ENCODE assay signal across 24 cellular contexts in the genomic region with DNA sequence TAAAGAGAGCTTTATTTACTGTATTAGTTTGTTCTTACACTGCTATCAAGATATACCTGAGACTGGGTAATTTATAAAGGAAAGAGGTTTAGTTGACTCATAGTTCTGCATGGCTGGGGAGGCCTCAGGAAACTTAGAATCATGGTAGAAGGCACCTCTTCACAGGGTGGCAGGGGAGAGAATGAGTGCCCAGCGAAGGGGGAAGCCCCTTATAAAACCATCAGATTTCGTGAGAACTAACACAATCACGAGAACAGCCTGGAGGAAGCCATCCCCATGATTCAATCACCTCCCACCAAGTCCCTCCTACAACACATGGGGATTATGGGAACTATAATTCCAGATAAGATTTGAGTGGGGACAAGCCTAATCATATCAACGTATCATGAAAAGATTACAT. TPM values are rescaled to one million over a fixed set of nuclear protein-coding genes. Genes with fewer than 3 reads are reported as not detected.
DNase-seq lines count a peak whose midpoint lies in the region; ATAC-seq lines count a peak whose summit lies in the region.
"Had no signal": no experiment of that assay in that cellular context is flagged by ENCODE, and none has a peak within 500 bp of the region (broad histone marks: within the 10 kb centered on the region; RNA-seq: fewer than 3 reads in every experiment).

No MANE protein-coding gene starts in this region.

- H3K27ac ChIP-seq in Karpas-422 (ENCODE audit: low read length), result peak overlapping the region; percentile 16; the same call in 1 of the 2 replicates
- H3K27ac ChIP-seq: epithelial cell of prostate, Peyer's patch, thoracic aorta, uterus, VCaP had no signal

- no peak overlapping the region for H3K27ac Mint-ChIP-seq in activated naive CD4-positive, alpha-beta T cell treated with anti-CD3 and anti-CD28 coated beads for 36 hours
- no peak overlapping the region for H3K27ac Mint-ChIP-seq in activated naive CD4-positive, alpha-beta T cell treated with anti-CD3 and anti-CD28 coated beads, Interleukin-2, amount 10 ng/mL, durations not matched to agents 7 days and 5 days
- peak overlapping the region; percentile 60 to 80 for H3K27ac Mint-ChIP-seq in activated naive CD4-positive, alpha-beta T cell treated with anti-CD3 and anti-CD28 coated beads, Interleukin-2, amount 50 U/mL, for 72 hours
- peak overlapping the region; percentile 61 for H3K27ac Mint-ChIP-seq in stimulated activated effector memory CD8-positive, alpha-beta T cell treated with anti-CD3 and anti-CD28 coated beads, Interleukin-12 subunit alpha, Interleukin-12 subunit beta, amount 100 ng/mL, for 72 hours

- peak; percentile 33 for DNase-seq in activated naive CD4-positive, alpha-beta T cell treated with anti-CD3 and anti-CD28 coated beads for 36 hours
- no peak for DNase-seq in activated naive CD4-positive, alpha-beta T cell treated with anti-CD3 and anti-CD28 coated beads, Interleukin-2, amount 10 ng/mL, durations not matched to agents 7 days and 5 days
- DNase-seq in Karpas-422 (no peak), H7 (no peak), T-helper 2 cell (no peak)
- no peak for DNase-seq in activated naive CD4-positive, alpha-beta T cell treated with anti-CD3 and anti-CD28 coated beads, Interleukin-2, amount 50 U/mL, for 72 hours (ENCODE audit: low spot score in 2 of 2)
- peak in 1 of 2 donors; percentile 36 for DNase-seq in stimulated activated effector memory CD8-positive, alpha-beta T cell treated with anti-CD3 and anti-CD28 coated beads, Interleukin-12 subunit alpha, Interleukin-12 subunit beta, amount 100 ng/mL, for 72 hours (ENCODE audit: low spot score in 2 of 2)
- DNase-seq: amygdala, glutamatergic neuron, islet precursor cell, KBM-7, left ventricle myocardium superior, MM.1S, naive B cell, NCI-H2081, NCI-H345, NCI-H748 treated with DMSO at 0.1 percent for 48 hours, Peyer's patch, SHP77 treated with DMSO at 0.1 percent for 48 hours, T-helper 9 cell, uterus had no signal

- peaks cover 7% of the 10 kb centered on the region for H3K9me3 Mint-ChIP-seq in activated naive CD4-positive, alpha-beta T cell treated with anti-CD3 and anti-CD28 coated beads for 36 hours
- no peaks in the 10 kb centered on the region for H3K9me3 Mint-ChIP-seq in activated naive CD4-positive, alpha-beta T cell treated with anti-CD3 and anti-CD28 coated beads, Interleukin-2, amount 10 ng/mL, durations not matched to agents 7 days and 5 days
- peaks cover 0 to 6% of the 10 kb centered on the region in 2 donors for H3K9me3 Mint-ChIP-seq in activated naive CD4-positive, alpha-beta T cell treated with anti-CD3 and anti-CD28 coated beads, Interleukin-2, amount 50 U/mL, for 72 hours
- H3K9me3 Mint-ChIP-seq in stimulated activated effector memory CD8-positive, alpha-beta T cell treated with anti-CD3 and anti-CD28 coated beads, Interleukin-12 subunit alpha, Interleukin-12 subunit beta, amount 100 ng/mL, for 72 hours, result peaks cover 4% of the 10 kb centered on the region

- H3K4me3 Mint-ChIP-seq in activated naive CD4-positive, alpha-beta T cell treated with anti-CD3 and anti-CD28 coated beads for 36 hours, result no peak overlapping the region
- H3K4me3 Mint-ChIP-seq in activated naive CD4-positive, alpha-beta T cell treated with anti-CD3 and anti-CD28 coated beads, Interleukin-2, amount 10 ng/mL, durations not matched to agents 7 days and 5 days, result no peak overlapping the region
- H3K4me3 Mint-ChIP-seq in stimulated activated effector memory CD8-positive, alpha-beta T cell treated with anti-CD3 and anti-CD28 coated beads, Interleukin-12 subunit alpha, Interleukin-12 subunit beta, amount 100 ng/mL, for 72 hours, result no peak overlapping the region

- intact Hi-C loops in activated naive CD4-positive, alpha-beta T cell treated with anti-CD3 and anti-CD28 coated beads for 36 hours (cut with micrococcal nuclease), result no loop called here

- H3K27me3 ChIP-seq in Karpas-422 (ENCODE audit: low read length) (no peaks in the 10 kb centered on the region), H7 (ENCODE audit: control insufficient read depth, insufficient read depth, low read length) (no peaks in the 10 kb centered on the region)
- H3K27me3 ChIP-seq: Peyer's patch, uterus had no signal

- no peak overlapping the region for H3K4me2 ChIP-seq in Karpas-422 (ENCODE audit: low read depth, low read length, poor library complexity, severe bottlenecking)

- H3K36me3 ChIP-seq in Karpas-422 (ENCODE audit: insufficient read depth, low read length) (no peaks in the 10 kb centered on the region), H7 (replicated peaks; ENCODE audit: control insufficient read depth, insufficient read depth, low read length) (no peaks in the 10 kb centered on the region)
- H3K36me3 ChIP-seq: Peyer's patch, thoracic aorta, uterus had no signal

- H3K4me1 ChIP-seq in Karpas-422 (ENCODE audit: low read length), result peaks cover 62% of the 10 kb centered on the region
- H3K4me1 ChIP-seq: uterus had no signal

- H3K9me2 ChIP-seq in Karpas-422 (replicated peaks; ENCODE audit: insufficient read depth, low read length), result no peaks in the 10 kb centered on the region

- H3K27me3 Mint-ChIP-seq in activated naive CD4-positive, alpha-beta T cell treated with anti-CD3 and anti-CD28 coated beads for 36 hours (ENCODE audit: low read depth), result no peaks in the 10 kb centered on the region
- no peaks in the 10 kb centered on the region for H3K27me3 Mint-ChIP-seq in activated naive CD4-positive, alpha-beta T cell treated with anti-CD3 and anti-CD28 coated beads, Interleukin-2, amount 10 ng/mL, durations not matched to agents 7 days and 5 days
- H3K27me3 Mint-ChIP-seq: naive B cell had no signal

- H3K9me3 ChIP-seq in Karpas-422 (ENCODE audit: low read length), result no peaks in the 10 kb centered on the region
- H3K9me3 ChIP-seq: Peyer's patch, thoracic aorta, uterus had no signal

- no peak overlapping the region for H2AFZ ChIP-seq in Karpas-422 (ENCODE audit: low read length)

- CTCF ChIA-PET in activated naive CD4-positive, alpha-beta T cell treated with anti-CD3 and anti-CD28 coated beads for 36 hours (lab: Charles Lee), result no interaction called here
- CTCF ChIA-PET in activated naive CD4-positive, alpha-beta T cell treated with anti-CD3 and anti-CD28 coated beads, Interleukin-2, amount 10 ng/mL, durations not matched to agents 7 days and 5 days (lab: Charles Lee), result no interaction called here

- H3K9ac ChIP-seq in Karpas-422 (ENCODE audit: low read length), result no peak overlapping the region

- H3K4me1 Mint-ChIP-seq in activated naive CD4-positive, alpha-beta T cell treated with anti-CD3 and anti-CD28 coated beads for 36 hours (ENCODE audit: low read depth), result peaks cover 76% of the 10 kb centered on the region
- H3K4me1 Mint-ChIP-seq in activated naive CD4-positive, alpha-beta T cell treated with anti-CD3 and anti-CD28 coated beads, Interleukin-2, amount 10 ng/mL, durations not matched to agents 7 days and 5 days, result peaks cover 50% of the 10 kb centered on the region
- peaks cover 52% of the 10 kb centered on the region for H3K4me1 Mint-ChIP-seq in stimulated activated effector memory CD8-positive, alpha-beta T cell treated with anti-CD3 and anti-CD28 coated beads, Interleukin-12 subunit alpha, Interleukin-12 subunit beta, amount 100 ng/mL, for 72 hours

- ATAC-seq in activated naive CD4-positive, alpha-beta T cell treated with anti-CD3 and anti-CD28 coated beads, Interleukin-2, amount 50 U/mL, for 72 hours, result peak in 1 of 2 donors; percentile 94
- ATAC-seq in stimulated activated effector memory CD8-positive, alpha-beta T cell treated with anti-CD3 and anti-CD28 coated beads, Interleukin-12 subunit alpha, Interleukin-12 subunit beta, amount 100 ng/mL, for 72 hours, result peak; percentile 45
- ATAC-seq: left ventricle myocardium superior had no signal

- H3K4me3 ChIP-seq in Karpas-422 (ENCODE audit: low read length), result no peak overlapping the region
- no peak overlapping the region for H3K4me3 ChIP-seq in H7 (ENCODE audit: insufficient read depth, low read depth, low read length)
- H3K4me3 ChIP-seq: Peyer's patch, thoracic aorta, uterus had no signal

- peaks cover 99% of the 10 kb centered on the region for H3K79me2 ChIP-seq in Karpas-422 (ENCODE audit: low read length)

- peaks cover 8% of the 10 kb centered on the region; the same call in 1 of the 2 replicates for H4K20me1 ChIP-seq in Karpas-422 (ENCODE audit: insufficient read depth, low read depth, low read length)

- peaks cover 4% of the 10 kb centered on the region for H3K36me3 Mint-ChIP-seq in activated naive CD4-positive, alpha-beta T cell treated with anti-CD3 and anti-CD28 coated beads for 36 hours (ENCODE audit: low read depth)
- peaks cover 11% of the 10 kb centered on the region for H3K36me3 Mint-ChIP-seq in activated naive CD4-positive, alpha-beta T cell treated with anti-CD3 and anti-CD28 coated beads, Interleukin-2, amount 10 ng/mL, durations not matched to agents 7 days and 5 days
- peaks cover 0 to 12% of the 10 kb centered on the region in 2 donors for H3K36me3 Mint-ChIP-seq in activated naive CD4-positive, alpha-beta T cell treated with anti-CD3 and anti-CD28 coated beads, Interleukin-2, amount 50 U/mL, for 72 hours
- no peaks in the 10 kb centered on the region for H3K36me3 Mint-ChIP-seq in stimulated activated effector memory CD8-positive, alpha-beta T cell treated with anti-CD3 and anti-CD28 coated beads, Interleukin-12 subunit alpha, Interleukin-12 subunit beta, amount 100 ng/mL, for 72 hours

RNA-seq across cellular contexts. Expression of gene ARID1B, which starts 27.2 kb away (rescaled TPM):
- 10 to 100 TPM; 42.5 to 43.2 TPM for total RNA-seq in activated naive CD4-positive, alpha-beta T cell treated with anti-CD3 and anti-CD28 coated beads for 36 hours
- 104 and 174 TPM in 2 replicates for total RNA-seq in Karpas-422 (2014; rRNA removed; shearing (Covaris generic); ENCODE audit: low replicate concordance)
- total RNA-seq in activated naive CD4-positive, alpha-beta T cell treated with anti-CD3 and anti-CD28 coated beads, Interleukin-2, amount 50 U/mL, for 72 hours, result 10 to 100 TPM; 53.1 to 69.5 TPM
- total RNA-seq in H7 (2014; rRNA removed; shearing (Covaris generic)), result 20.9 and 27.8 TPM in 2 replicates

Comparison
In these comparisons a context has a peak if more than half of its experiments do, and no peak if none do; other contexts are left out.
1. H3K27ac Mint-ChIP-seq: peak in activated naive CD4-positive, alpha-beta T cell treated with anti-CD3 and anti-CD28 coated beads, Interleukin-2, amount 50 U/mL, for 72 hours (2 of 2) and stimulated activated effector memory CD8-positive, alpha-beta T cell treated with anti-CD3 and anti-CD28 coated beads, Interleukin-12 subunit alpha, Interleukin-12 subunit beta, amount 100 ng/mL, for 72 hours (single experiment); none in activated naive CD4-positive, alpha-beta T cell treated with anti-CD3 and anti-CD28 coated beads for 36 hours (single experiment) and activated naive CD4-positive, alpha-beta T cell treated with anti-CD3 and anti-CD28 coated beads, Interleukin-2, amount 10 ng/mL, durations not matched to agents 7 days and 5 days (single experiment).